Comparison of ENCODE assay signal across 21 cellular contexts in the genomic region with DNA sequence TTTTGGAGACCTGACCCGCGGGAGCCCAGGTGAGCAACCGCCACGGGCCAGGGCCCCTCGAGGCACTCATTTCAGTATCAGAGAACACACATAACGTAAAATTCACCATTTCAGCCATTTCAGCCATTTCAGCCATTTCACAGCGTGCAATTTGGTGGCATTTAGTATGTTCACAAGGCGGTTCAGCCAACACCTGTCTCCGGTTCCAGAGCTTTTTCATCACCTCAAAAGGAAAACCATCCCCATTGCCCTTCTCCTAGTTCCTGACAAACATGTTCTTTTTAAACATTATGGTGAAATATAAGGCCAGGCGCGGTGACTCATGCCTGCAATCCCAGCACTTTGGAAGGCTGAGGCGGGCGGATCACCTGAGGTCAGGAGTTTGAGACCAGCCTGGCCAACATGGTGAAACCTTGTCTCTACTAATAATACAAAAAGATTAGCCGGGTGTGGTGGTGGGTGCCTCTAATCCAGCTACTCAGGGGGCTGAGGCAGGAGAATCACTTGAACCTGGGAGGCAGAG.
"Had no signal": no experiment of that assay in that cellular context is flagged by ENCODE, and none has a peak within 500 bp of the region (broad histone marks: within the 10 kb centered on the region; RNA-seq: fewer than 3 reads in every experiment).

No MANE protein-coding gene starts in this region.

- DNase-seq: activated CD4-positive, alpha-beta T cell treated with anti-CD3 and anti-CD28 coated beads, Interleukin-2, amount 10 ng/mL, durations not matched to agents 7 days and 5 days; activated CD4-positive, CD25-positive, alpha-beta regulatory T cell treated with anti-CD3 and anti-CD28 coated beads, Interleukin-2, amount 50 U/mL, for 72 hours; activated CD8-positive, alpha-beta memory T cell treated with anti-CD3 and anti-CD28 coated beads, Interleukin-2, amount 10 ng/mL, durations not matched to agents 7 days and 5 days; activated CD8-positive, alpha-beta T cell treated with anti-CD3 and anti-CD28 coated beads for 36 hours; activated gamma-delta T cell treated with Interleukin-2 at 50 U/mL for 16 hours; activated T-cell treated with anti-CD3 and anti-CD28 coated beads for 4 hours; amniotic stem cell; cerebellar nuclear complex; mammary epithelial cell; midbrain; nephron progenitor cell; nucleus accumbens; stimulated activated CD4-positive, alpha-beta T cell treated with anti-CD3 and anti-CD28 coated beads, Interleukin-2, amount 100 ng/mL, for 48 hours; stimulated activated CD8-positive, alpha-beta memory T cell treated with anti-CD3 and anti-CD28 coated beads, Interleukin-4, amount 100 ng/mL, for 48 hours; stimulated activated naive B cell treated with anti-CD40 and anti-IgM and Interleukin-4, amounts not matched to agents 10 μg/mL and 1 μg/mL and 100 μg/mL, for 72 hours; T-helper 1 cell; testis; WERI-Rb-1 had no signal

- H3K27me3 Mint-ChIP-seq: activated CD4-positive, alpha-beta T cell treated with anti-CD3 and anti-CD28 coated beads, Interleukin-2, amount 10 ng/mL, durations not matched to agents 7 days and 5 days; activated CD8-positive, alpha-beta memory T cell treated with anti-CD3 and anti-CD28 coated beads, Interleukin-2, amount 10 ng/mL, durations not matched to agents 7 days and 5 days; activated CD8-positive, alpha-beta T cell treated with anti-CD3 and anti-CD28 coated beads for 36 hours; activated naive CD8-positive, alpha-beta T cell; stimulated activated naive B cell treated with anti-CD40 and anti-IgM and Interleukin-4, amounts not matched to agents 10 μg/mL and 1 μg/mL and 100 μg/mL, for 72 hours had no signal

- H3K36me3 Mint-ChIP-seq: activated CD8-positive, alpha-beta memory T cell treated with anti-CD3 and anti-CD28 coated beads, Interleukin-2, amount 10 ng/mL, durations not matched to agents 7 days and 5 days; activated naive CD8-positive, alpha-beta T cell had no signal

- ATAC-seq: activated CD8-positive, alpha-beta memory T cell treated with anti-CD3 and anti-CD28 coated beads, Interleukin-2, amount 10 ng/mL, durations not matched to agents 7 days and 5 days; activated CD8-positive, alpha-beta T cell treated with anti-CD3 and anti-CD28 coated beads for 36 hours; gastroesophageal sphincter; stimulated activated naive B cell treated with anti-CD40 and anti-IgM and Interleukin-4, amounts not matched to agents 10 μg/mL and 1 μg/mL and 100 μg/mL, for 72 hours had no signal

- H3K4me1 Mint-ChIP-seq: activated CD4-positive, alpha-beta T cell treated with anti-CD3 and anti-CD28 coated beads, Interleukin-2, amount 10 ng/mL, durations not matched to agents 7 days and 5 days; activated CD8-positive, alpha-beta memory T cell treated with anti-CD3 and anti-CD28 coated beads, Interleukin-2, amount 10 ng/mL, durations not matched to agents 7 days and 5 days had no signal

- H3K4me3 Mint-ChIP-seq: activated CD4-positive, alpha-beta T cell treated with anti-CD3 and anti-CD28 coated beads, Interleukin-2, amount 10 ng/mL, durations not matched to agents 7 days and 5 days; activated CD8-positive, alpha-beta memory T cell treated with anti-CD3 and anti-CD28 coated beads, Interleukin-2, amount 10 ng/mL, durations not matched to agents 7 days and 5 days; activated CD8-positive, alpha-beta T cell treated with anti-CD3 and anti-CD28 coated beads for 36 hours; activated naive CD8-positive, alpha-beta T cell; endodermal cell; nephron progenitor cell; stimulated activated naive B cell treated with anti-CD40 and anti-IgM and Interleukin-4, amounts not matched to agents 10 μg/mL and 1 μg/mL and 100 μg/mL, for 72 hours had no signal

- H3K27ac Mint-ChIP-seq: activated CD4-positive, alpha-beta T cell treated with anti-CD3 and anti-CD28 coated beads, Interleukin-2, amount 10 ng/mL, durations not matched to agents 7 days and 5 days; activated CD8-positive, alpha-beta memory T cell treated with anti-CD3 and anti-CD28 coated beads, Interleukin-2, amount 10 ng/mL, durations not matched to agents 7 days and 5 days; activated CD8-positive, alpha-beta T cell treated with anti-CD3 and anti-CD28 coated beads for 36 hours; activated naive CD8-positive, alpha-beta T cell; endodermal cell; stimulated activated naive B cell treated with anti-CD40 and anti-IgM and Interleukin-4, amounts not matched to agents 10 μg/mL and 1 μg/mL and 100 μg/mL, for 72 hours had no signal

- H3K9me3 Mint-ChIP-seq: activated CD4-positive, alpha-beta T cell treated with anti-CD3 and anti-CD28 coated beads, Interleukin-2, amount 10 ng/mL, durations not matched to agents 7 days and 5 days; activated CD8-positive, alpha-beta T cell treated with anti-CD3 and anti-CD28 coated beads for 36 hours; endodermal cell; nephron progenitor cell; stimulated activated naive B cell treated with anti-CD40 and anti-IgM and Interleukin-4, amounts not matched to agents 10 μg/mL and 1 μg/mL and 100 μg/mL, for 72 hours had no signal
